12 cellular contexts compared by ENCODE assay signal in genomic region chr1:40014253-40014706, GRCh38. TPM values are rescaled to one million over a fixed set of nuclear protein-coding genes. Genes with fewer than 3 reads are reported as not detected.
DNase-seq lines count a peak whose midpoint lies in the region; ATAC-seq and TF ChIP-seq lines count a peak whose summit lies in the region.
"Had no signal": no experiment of that assay in that cellular context is flagged by ENCODE, and none has a peak within 500 bp of the region (broad histone marks: within the 10 kb centered on the region; RNA-seq: fewer than 3 reads in every experiment).

No MANE protein-coding gene starts in this region.

- H3K27me3 ChIP-seq in mammary epithelial cell (ENCODE audit: insufficient read depth, low read length), result no peaks in the 10 kb centered on the region
- H3K27me3 ChIP-seq in left ventricle myocardium inferior (ENCODE audit: low read depth), result peaks cover 5% of the 10 kb centered on the region
- no peaks in the 10 kb centered on the region for H3K27me3 ChIP-seq in left lung
- H3K27me3 ChIP-seq: esophagus muscularis mucosa, transverse colon had no signal

- intact Hi-C loops in mammary epithelial cell (cut with micrococcal nuclease), result loop anchor here (1.0 to 2.0 kb wide), 2 partner anchors 28 to 37 kb away; no protein-coding TSS in a partner anchor
- intact Hi-C loops in left ventricle myocardium inferior (cut with micrococcal nuclease), result no loop called here
- intact Hi-C loops in left lung (cut with DNase I), result no loop called here

- H3K4me1 ChIP-seq in mammary epithelial cell (ENCODE audit: insufficient read depth, low read length) (peaks cover 24% of the 10 kb centered on the region), left ventricle myocardium inferior (no peaks in the 10 kb centered on the region), left lung (no peaks in the 10 kb centered on the region)
- H3K4me1 ChIP-seq: esophagus muscularis mucosa had no signal

- DNase-seq in activated T-cell treated with anti-CD3 and anti-CD28 coated beads, Interleukin-2, amount 50 U/mL, for 24 hours, result no peak
- DNase-seq in activated T-cell treated with anti-CD3 and anti-CD28 coated beads, Interleukin-2, amount 50 U/mL, for 1 hour, result no peak
- peak; percentile 64 for DNase-seq in NOMO-1 treated with DMSO at 0.1 percent for 48 hours (lab: John Stamatoyannopoulos, UW; ENCODE audit: unreplicated experiment)
- DNase-seq in mammary epithelial cell, result no peak
- DNase-seq in renal cortical epithelial cell (ENCODE audit: low read depth), result peak; percentile 12
- no peak for DNase-seq in left ventricle myocardium inferior
- DNase-seq in left lung, result no peak
- DNase-seq: NCI-H146, transverse colon had no signal

- H2AFZ ChIP-seq in mammary epithelial cell (ENCODE audit: low read depth, low read length), result no peak overlapping the region

- H3K79me2 ChIP-seq in mammary epithelial cell (ENCODE audit: insufficient read depth, low read length), result no peaks in the 10 kb centered on the region

- 85% methylated on average over 3 of the region's 3 CpGs for WGBS in mammary epithelial cell (ENCODE audit: low coverage, missing lambda C conversion rate)

- in situ Hi-C loops in mammary epithelial cell (cut with MboI; ENCODE audit: low sequenced_read_pairs in 2 of 2), result no loop called here

- no peaks in the 10 kb centered on the region for H3K27me3 Mint-ChIP-seq in activated T-cell treated with anti-CD3 and anti-CD28 coated beads, Interleukin-2, amount 50 U/mL, for 24 hours

- H4K20me1 ChIP-seq in mammary epithelial cell (ENCODE audit: insufficient read depth, low read length), result no peaks in the 10 kb centered on the region

- no peak overlapping the region for H3K9ac ChIP-seq in mammary epithelial cell (ENCODE audit: insufficient read depth, low read length)

- H3K36me3 Mint-ChIP-seq in activated T-cell treated with anti-CD3 and anti-CD28 coated beads, Interleukin-2, amount 50 U/mL, for 24 hours (ENCODE audit: low read depth), result no peaks in the 10 kb centered on the region

- peaks cover 23% of the 10 kb centered on the region for H3K4me1 Mint-ChIP-seq in activated T-cell treated with anti-CD3 and anti-CD28 coated beads, Interleukin-2, amount 50 U/mL, for 24 hours (ENCODE audit: low read depth)

- no peak overlapping the region for H3K4me2 ChIP-seq in mammary epithelial cell (ENCODE audit: insufficient read depth, low read depth, low read length)

- H3K4me3 ChIP-seq in mammary epithelial cell (replicated peaks in 1 of 3; ENCODE audit: insufficient read depth in 1 of 3, low read depth in 2 of 3, low read length in 3 of 3) (no peak overlapping the region), left ventricle myocardium inferior (no peak overlapping the region), left lung (no peak overlapping the region)
- H3K4me3 ChIP-seq: esophagus muscularis mucosa, transverse colon had no signal

- TF ChIP-seq CTCF in mammary epithelial cell (conservative IDR thresholded peaks at IDR 0.05 in 1 of 2, IDR thresholded peaks at IDR 0.05 in 1 of 2; ENCODE audit: extremely low read depth in 1 of 2, insufficient read depth in 1 of 2, low read depth in 1 of 2, low read length in 2 of 2), result no peak
- no peak for TF ChIP-seq CTCF in left ventricle myocardium inferior (IDR thresholded peaks at IDR 0.05; ENCODE audit: borderline replicate concordance)
- TF ChIP-seq CTCF in left lung (IDR thresholded peaks at IDR 0.05), result no peak

- H3K4me3 Mint-ChIP-seq in activated T-cell treated with anti-CD3 and anti-CD28 coated beads, Interleukin-2, amount 50 U/mL, for 24 hours, result no peak overlapping the region
- H3K4me3 Mint-ChIP-seq: T-helper 1 cell treated with Interleukin-12 subunit alpha and Interleukin-12 subunit beta and Interleukin-4 antibody, amounts not matched to agents 30 μg/mL and 1 μg/mL, for 36 hours had no signal

- H3K36me3 ChIP-seq in mammary epithelial cell (ENCODE audit: insufficient read depth, low read length) (no peaks in the 10 kb centered on the region), left ventricle myocardium inferior (no peaks in the 10 kb centered on the region), left lung (no peaks in the 10 kb centered on the region)
- H3K36me3 ChIP-seq: esophagus muscularis mucosa, transverse colon had no signal

- CTCF ChIA-PET in mammary epithelial cell (lab: Charles Lee; ENCODE audit: low non-redundant PET), result interaction anchor here (0.6 kb wide), 1 partner anchor 11 kb away, joined by 8 read pairs; no protein-coding TSS in a partner anchor

- H3K9me3 Mint-ChIP-seq in activated T-cell treated with anti-CD3 and anti-CD28 coated beads, Interleukin-2, amount 50 U/mL, for 24 hours, result peaks cover 4% of the 10 kb centered on the region

- H3K9me3 ChIP-seq in mammary epithelial cell (replicated peaks; ENCODE audit: insufficient read depth, low read length) (no peaks in the 10 kb centered on the region), left ventricle myocardium inferior (replicated peaks) (no peaks in the 10 kb centered on the region), left lung (no peaks in the 10 kb centered on the region)
- H3K9me3 ChIP-seq: esophagus muscularis mucosa, transverse colon had no signal

- dilution Hi-C loops in mammary epithelial cell (cut with HindIII; ENCODE audit: low sequenced_read_pairs), result no loop called here

- BruUV-seq in mammary epithelial cell (replicated peaks; lab: Mats Ljungman, UMichigan), result no TSS peak

- ATAC-seq in GM18520 (IDR thresholded peaks at IDR 0.05; ENCODE audit: unreplicated experiment) (no peak), left lung (no peak)

- H3K27ac ChIP-seq in mammary epithelial cell (ENCODE audit: insufficient read depth, low read depth, low read length) (peak overlapping the region; percentile 77), left ventricle myocardium inferior (replicated peaks) (no peak overlapping the region), left lung (no peak overlapping the region)
- H3K27ac ChIP-seq: esophagus muscularis mucosa, transverse colon had no signal

- H3K27ac Mint-ChIP-seq in activated T-cell treated with anti-CD3 and anti-CD28 coated beads, Interleukin-2, amount 50 U/mL, for 24 hours, result peak overlapping the region; percentile 82
- H3K27ac Mint-ChIP-seq: T-helper 1 cell treated with Interleukin-12 subunit alpha and Interleukin-12 subunit beta and Interleukin-4 antibody, amounts not matched to agents 30 μg/mL and 1 μg/mL, for 36 hours had no signal

RNA-seq across cellular contexts. Expression of gene CAP1, which starts 26.2 kb away (rescaled TPM):
- 100 to 1,000 TPM; 715 to 877 TPM for total RNA-seq in mammary epithelial cell
- polyA plus RNA-seq in mammary epithelial cell, result 788 TPM
- 546 TPM for polyA minus RNA-seq in mammary epithelial cell
- 503 and 992 TPM in 2 replicates for total RNA-seq in renal cortical epithelial cell
- total RNA-seq in left ventricle myocardium inferior, result 66.0 TPM
- total RNA-seq in left lung, result 100 to 1,000 TPM; 366 to 501 TPM

RNA-seq across cellular contexts. Expression of gene MFSD2A, which starts 59.3 kb away (rescaled TPM):
- total RNA-seq in mammary epithelial cell (10 to 100 TPM; 14.3 to 54.0 TPM), renal cortical epithelial cell (6.7 and 9.7 TPM in 2 replicates), left ventricle myocardium inferior (0.22 TPM), left lung (100 to 1,000 TPM in 1 of 2 donors, 10 to 100 TPM in 1; 98.0 to 114 TPM)
- polyA plus RNA-seq in mammary epithelial cell, result 49.3 TPM
- 67.4 TPM for polyA minus RNA-seq in mammary epithelial cell

Comparison
In these comparisons a context has a peak if more than half of its experiments do, and no peak if none do; other contexts are left out.
1. DNase-seq: peak in NOMO-1 treated with DMSO at 0.1 percent for 48 hours (single experiment) and renal cortical epithelial cell (single experiment); none in activated T-cell treated with anti-CD3 and anti-CD28 coated beads, Interleukin-2, amount 50 U/mL, for 24 hours (single experiment), activated T-cell treated with anti-CD3 and anti-CD28 coated beads, Interleukin-2, amount 50 U/mL, for 1 hour (single experiment), mammary epithelial cell (single experiment), left ventricle myocardium inferior (single experiment) and left lung (0 of 2).